In the genomic region with DNA sequence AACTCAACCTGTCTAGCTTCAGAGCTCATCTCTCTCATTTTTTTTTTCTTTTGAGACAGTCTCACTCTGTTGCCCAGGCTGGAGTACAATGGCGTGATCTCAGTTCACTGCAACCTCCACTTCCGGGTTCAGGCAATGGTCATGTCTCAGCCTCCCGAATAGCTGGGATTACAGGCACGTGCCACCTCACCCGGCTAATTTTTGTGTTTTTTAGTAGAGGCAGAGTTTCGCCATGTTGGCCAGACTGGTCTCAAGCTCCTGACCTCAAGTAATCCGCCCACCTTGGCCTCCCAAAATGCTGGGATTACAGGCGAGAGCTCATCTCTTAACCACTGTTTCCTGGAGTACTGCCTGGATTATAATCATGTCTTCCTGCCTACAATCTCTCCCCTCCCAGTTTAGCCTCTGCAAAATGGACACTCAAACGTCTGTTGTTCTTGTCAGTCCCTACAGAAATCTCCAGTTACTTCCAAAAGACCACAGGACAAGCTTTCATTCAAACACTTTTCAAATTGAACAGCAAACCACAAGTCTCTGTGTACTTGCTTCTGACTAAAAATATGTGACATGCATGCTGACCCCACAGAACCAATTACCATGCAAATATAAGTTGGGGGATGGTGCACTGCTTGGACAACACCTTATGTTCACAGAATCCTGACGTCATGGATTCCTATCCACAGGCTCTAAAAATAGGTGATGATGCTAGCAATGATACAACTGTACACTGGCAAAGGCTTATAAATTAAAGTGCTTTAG, we compare ENCODE assay signal across 1 cellular context.
A peak's percentile ranks its signal among the peaks of the same experiment; 100 is the strongest.
TF ChIP-seq lines count a peak whose summit lies in the region.

No MANE protein-coding gene starts in this region.

TF ChIP-seq in GM12878, 131 proteins besides CTCF, POLR2A, EP300 and RAD21 (continued from another document and continues in another):
- TF ChIP-seq BCL3 (IDR thresholded peaks at IDR 0.05; ENCODE audit: borderline replicate concordance, insufficient read depth, low read depth, low read length, poor library complexity, severe bottlenecking) (peak; percentile 20), STAT3 (IDR thresholded peaks at IDR 0.05; ENCODE audit: low read depth, low read length) (peak; percentile 26; the same call in 1 of the 2 replicates), SKIL (IDR thresholded peaks at IDR 0.05; ENCODE audit: low read depth, poor library complexity, severe bottlenecking) (peak; percentile 60), IKZF1 (conservative IDR thresholded peaks at IDR 0.05) (peak; percentile 79), ATF7 (IDR thresholded peaks at IDR 0.05; ENCODE audit: low read depth) (peak; percentile 98), ZSCAN29 (IDR thresholded peaks at IDR 0.05) (no peak), BHLHE40 (IDR thresholded peaks at IDR 0.05; ENCODE audit: borderline replicate concordance in 1 of 2, low read depth in 2 of 2, low read length in 1 of 2) (peak; percentile 46 to 90), POLR2AphosphoS5 (IDR thresholded peaks at IDR 0.05; ENCODE audit: low read length) (no peak), JUNB (IDR thresholded peaks at IDR 0.05) (peak; percentile 39), DPF2 (IDR thresholded peaks at IDR 0.05) (peak; percentile 49), SPI1 (IDR thresholded peaks at IDR 0.05; ENCODE audit: borderline replicate concordance, insufficient read depth, low read depth, low read length) (no peak), IRF4 (IDR thresholded peaks at IDR 0.05; ENCODE audit: low read depth, low read length) (0 out of 2 replicates have a peak, but pooled peaks have one; percentile 22), PBX3 (IDR thresholded peaks at IDR 0.05; ENCODE audit: insufficient replicate concordance, low read depth, low read length) (no peak), SMC3 (IDR thresholded peaks at IDR 0.05; ENCODE audit: borderline replicate concordance, low read length) (no peak), TAF1 (IDR thresholded peaks at IDR 0.05; ENCODE audit: borderline replicate concordance, low read depth, low read length) (no peak), ZNF384 (IDR thresholded peaks at IDR 0.05; ENCODE audit: borderline replicate concordance, low read depth, low read length) (peak; percentile 17; the same call in 1 of the 2 replicates), FOXK2 (IDR thresholded peaks at IDR 0.05) (no peak), REST (IDR thresholded peaks at IDR 0.05; ENCODE audit: low read depth, low read length) (no peak), FOXM1 (IDR thresholded peaks at IDR 0.05; ENCODE audit: low read depth, low read length) (peak; percentile 72), TCF7 (IDR thresholded peaks at IDR 0.05; ENCODE audit: borderline replicate concordance) (no peak), RUNX3 (IDR thresholded peaks at IDR 0.05; ENCODE audit: low read length) (peak; percentile 87), NR2F1 (conservative IDR thresholded peaks at IDR 0.05) (peak; percentile 89), NFIC (IDR thresholded peaks at IDR 0.05; ENCODE audit: low read depth, low read length) (peak; percentile 81), ZBTB33 (IDR thresholded peaks at IDR 0.05) (no peak), SREBF1 (IDR thresholded peaks at IDR 0.05; ENCODE audit: low read length) (no peak), YY1 (IDR thresholded peaks at IDR 0.05; ENCODE audit: low read depth, low read length) (0 out of 2 replicates have a peak, but pooled peaks have one; percentile 35), ZBED1 (IDR thresholded peaks at IDR 0.05; ENCODE audit: borderline replicate concordance) (peak; percentile 67; the same call in 1 of the 2 replicates), GABPA (IDR thresholded peaks at IDR 0.05; ENCODE audit: low read depth) (0 out of 2 replicates have a peak, but pooled peaks have one; percentile 16)
- TF ChIP-seq, protein P1, sequence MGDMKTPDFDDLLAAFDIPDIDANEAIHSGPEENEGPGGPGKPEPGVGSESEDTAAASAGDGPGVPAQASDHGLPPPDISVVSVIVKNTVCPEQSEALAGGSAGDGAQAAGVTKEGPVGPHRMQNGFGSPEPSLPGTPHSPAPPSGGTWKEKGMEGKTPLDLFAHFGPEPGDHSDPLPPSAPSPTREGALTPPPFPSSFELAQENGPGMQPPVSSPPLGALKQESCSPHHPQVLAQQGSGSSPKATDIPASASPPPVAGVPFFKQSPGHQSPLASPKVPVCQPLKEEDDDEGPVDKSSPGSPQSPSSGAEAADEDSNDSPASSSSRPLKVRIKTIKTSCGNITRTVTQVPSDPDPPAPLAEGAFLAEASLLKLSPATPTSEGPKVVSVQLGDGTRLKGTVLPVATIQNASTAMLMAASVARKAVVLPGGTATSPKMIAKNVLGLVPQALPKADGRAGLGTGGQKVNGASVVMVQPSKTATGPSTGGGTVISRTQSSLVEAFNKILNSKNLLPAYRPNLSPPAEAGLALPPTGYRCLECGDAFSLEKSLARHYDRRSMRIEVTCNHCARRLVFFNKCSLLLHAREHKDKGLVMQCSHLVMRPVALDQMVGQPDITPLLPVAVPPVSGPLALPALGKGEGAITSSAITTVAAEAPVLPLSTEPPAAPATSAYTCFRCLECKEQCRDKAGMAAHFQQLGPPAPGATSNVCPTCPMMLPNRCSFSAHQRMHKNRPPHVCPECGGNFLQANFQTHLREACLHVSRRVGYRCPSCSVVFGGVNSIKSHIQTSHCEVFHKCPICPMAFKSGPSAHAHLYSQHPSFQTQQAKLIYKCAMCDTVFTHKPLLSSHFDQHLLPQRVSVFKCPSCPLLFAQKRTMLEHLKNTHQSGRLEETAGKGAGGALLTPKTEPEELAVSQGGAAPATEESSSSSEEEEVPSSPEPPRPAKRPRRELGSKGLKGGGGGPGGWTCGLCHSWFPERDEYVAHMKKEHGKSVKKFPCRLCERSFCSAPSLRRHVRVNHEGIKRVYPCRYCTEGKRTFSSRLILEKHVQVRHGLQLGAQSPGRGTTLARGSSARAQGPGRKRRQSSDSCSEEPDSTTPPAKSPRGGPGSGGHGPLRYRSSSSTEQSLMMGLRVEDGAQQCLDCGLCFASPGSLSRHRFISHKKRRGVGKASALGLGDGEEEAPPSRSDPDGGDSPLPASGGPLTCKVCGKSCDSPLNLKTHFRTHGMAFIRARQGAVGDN (IDR thresholded peaks at IDR 0.05), result peak; percentile 53
- TF ChIP-seq, protein P2, sequence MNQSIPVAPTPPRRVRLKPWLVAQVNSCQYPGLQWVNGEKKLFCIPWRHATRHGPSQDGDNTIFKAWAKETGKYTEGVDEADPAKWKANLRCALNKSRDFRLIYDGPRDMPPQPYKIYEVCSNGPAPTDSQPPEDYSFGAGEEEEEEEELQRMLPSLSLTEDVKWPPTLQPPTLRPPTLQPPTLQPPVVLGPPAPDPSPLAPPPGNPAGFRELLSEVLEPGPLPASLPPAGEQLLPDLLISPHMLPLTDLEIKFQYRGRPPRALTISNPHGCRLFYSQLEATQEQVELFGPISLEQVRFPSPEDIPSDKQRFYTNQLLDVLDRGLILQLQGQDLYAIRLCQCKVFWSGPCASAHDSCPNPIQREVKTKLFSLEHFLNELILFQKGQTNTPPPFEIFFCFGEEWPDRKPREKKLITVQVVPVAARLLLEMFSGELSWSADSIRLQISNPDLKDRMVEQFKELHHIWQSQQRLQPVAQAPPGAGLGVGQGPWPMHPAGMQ (IDR thresholded peaks at IDR 0.05; ENCODE audit: borderline replicate concordance), result no peak
- TF ChIP-seq, protein P3, sequence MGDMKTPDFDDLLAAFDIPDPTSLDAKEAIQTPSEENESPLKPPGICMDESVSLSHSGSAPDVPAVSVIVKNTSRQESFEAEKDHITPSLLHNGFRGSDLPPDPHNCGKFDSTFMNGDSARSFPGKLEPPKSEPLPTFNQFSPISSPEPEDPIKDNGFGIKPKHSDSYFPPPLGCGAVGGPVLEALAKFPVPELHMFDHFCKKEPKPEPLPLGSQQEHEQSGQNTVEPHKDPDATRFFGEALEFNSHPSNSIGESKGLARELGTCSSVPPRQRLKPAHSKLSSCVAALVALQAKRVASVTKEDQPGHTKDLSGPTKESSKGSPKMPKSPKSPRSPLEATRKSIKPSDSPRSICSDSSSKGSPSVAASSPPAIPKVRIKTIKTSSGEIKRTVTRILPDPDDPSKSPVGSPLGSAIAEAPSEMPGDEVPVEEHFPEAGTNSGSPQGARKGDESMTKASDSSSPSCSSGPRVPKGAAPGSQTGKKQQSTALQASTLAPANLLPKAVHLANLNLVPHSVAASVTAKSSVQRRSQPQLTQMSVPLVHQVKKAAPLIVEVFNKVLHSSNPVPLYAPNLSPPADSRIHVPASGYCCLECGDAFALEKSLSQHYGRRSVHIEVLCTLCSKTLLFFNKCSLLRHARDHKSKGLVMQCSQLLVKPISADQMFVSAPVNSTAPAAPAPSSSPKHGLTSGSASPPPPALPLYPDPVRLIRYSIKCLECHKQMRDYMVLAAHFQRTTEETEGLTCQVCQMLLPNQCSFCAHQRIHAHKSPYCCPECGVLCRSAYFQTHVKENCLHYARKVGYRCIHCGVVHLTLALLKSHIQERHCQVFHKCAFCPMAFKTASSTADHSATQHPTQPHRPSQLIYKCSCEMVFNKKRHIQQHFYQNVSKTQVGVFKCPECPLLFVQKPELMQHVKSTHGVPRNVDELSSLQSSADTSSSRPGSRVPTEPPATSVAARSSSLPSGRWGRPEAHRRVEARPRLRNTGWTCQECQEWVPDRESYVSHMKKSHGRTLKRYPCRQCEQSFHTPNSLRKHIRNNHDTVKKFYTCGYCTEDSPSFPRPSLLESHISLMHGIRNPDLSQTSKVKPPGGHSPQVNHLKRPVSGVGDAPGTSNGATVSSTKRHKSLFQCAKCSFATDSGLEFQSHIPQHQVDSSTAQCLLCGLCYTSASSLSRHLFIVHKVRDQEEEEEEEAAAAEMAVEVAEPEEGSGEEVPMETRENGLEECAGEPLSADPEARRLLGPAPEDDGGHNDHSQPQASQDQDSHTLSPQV (IDR thresholded peaks at IDR 0.05), result peak; percentile 9; the same call in 1 of the 2 replicates
